In genomic region chr2:71008342-71008741, GRCh38 we compare ENCODE assay signal across 23 cellular contexts. TPM values are rescaled to one million over a fixed set of nuclear protein-coding genes. Genes with fewer than 3 reads are reported as not detected.
A peak's percentile ranks its signal among the peaks of the same experiment; 100 is the strongest.
DNase-seq lines count a peak whose midpoint lies in the region; ATAC-seq, FAIRE-seq and TF ChIP-seq lines count a peak whose summit lies in the region.
"Had no signal": no experiment of that assay in that cellular context is flagged by ENCODE, and none has a peak within 500 bp of the region (broad histone marks: within the 10 kb centered on the region; RNA-seq: fewer than 3 reads in every experiment).

No MANE protein-coding gene starts in this region.

- TF ChIP-seq RAD21 in HepG2 (CRISPR knock-in tag; IDR thresholded peaks at IDR 0.05) (no peak), H1 (IDR thresholded peaks at IDR 0.05 in 1 of 2, conservative IDR thresholded peaks at IDR 0.05 in 1 of 2; ENCODE audit: low read depth in 2 of 2, low read length in 2 of 2) (no peak)

- H3K14ac ChIP-seq in H1 (ENCODE audit: insufficient read length) (no peak overlapping the region), neuronal stem cell (ENCODE audit: low read length) (peak overlapping the region; percentile 2)

- H3K23me2 ChIP-seq in H1 (ENCODE audit: low read depth, low read length), result no peaks in the 10 kb centered on the region

- TF ChIP-seq CTCF in HepG2 (CRISPR knock-in tag; IDR thresholded peaks at IDR 0.05) (no peak), right lobe of liver (IDR thresholded peaks at IDR 0.05) (no peak), H1 (IDR thresholded peaks at IDR 0.05; ENCODE audit: control extremely low read depth in 1 of 3, insufficient read depth in 1 of 3, low read depth in 1 of 3, low read length in 3 of 3) (no peak)

- no peak overlapping the region for H4K5ac ChIP-seq in H1 (ENCODE audit: insufficient read length, low read depth, low read length)

- H2BK5ac ChIP-seq in H1 (ENCODE audit: low read depth, low read length), result no peak overlapping the region
- H2BK5ac ChIP-seq in neuronal stem cell (ENCODE audit: low read length), result no peak overlapping the region

- no peak overlapping the region for H4K91ac ChIP-seq in H1 (replicated peaks; ENCODE audit: insufficient read length, low read length)
- no peak overlapping the region for H4K91ac ChIP-seq in neuronal stem cell (ENCODE audit: low read depth, low read length, poor library complexity)

- no peak overlapping the region for H3K27ac ChIP-seq in HepG2 (ENCODE audit: extremely low read length, insufficient read depth, low read length)
- H3K27ac ChIP-seq in right lobe of liver, result no peak overlapping the region
- H3K27ac ChIP-seq in H1 (ENCODE audit: low read depth, low read length), result no peak overlapping the region
- no peak overlapping the region for H3K27ac ChIP-seq in neuronal stem cell (replicated peaks; ENCODE audit: low read length)
- H3K27ac ChIP-seq: Peyer's patch had no signal

- H3K79me1 ChIP-seq in H1 (ENCODE audit: low read depth, low read length), result no peaks in the 10 kb centered on the region
- H3K79me1 ChIP-seq in neuronal stem cell (ENCODE audit: low read depth, low read length), result no peaks in the 10 kb centered on the region

- no peak for FAIRE-seq in HepG2 (lab: Jason Lieb, UNC)
- FAIRE-seq in H1 (lab: Jason Lieb, UNC), result no peak
- FAIRE-seq: D721Med had no signal

- no peak overlapping the region for H3K4me2 ChIP-seq in HepG2 (ENCODE audit: low read depth, low read length)
- no peak overlapping the region for H3K4me2 ChIP-seq in H1 (ENCODE audit: insufficient read depth in 1 of 2, low read depth in 2 of 2, low read length in 2 of 2)
- H3K4me2 ChIP-seq in neuronal stem cell (ENCODE audit: insufficient read depth, low read length, poor library complexity, severe bottlenecking), result no peak overlapping the region

- H2AK5ac ChIP-seq in H1 (ENCODE audit: low read depth, low read length) (no peak overlapping the region), neuronal stem cell (ENCODE audit: low read depth, low read length) (no peak overlapping the region)

- H3K4me1 ChIP-seq in HepG2 (ENCODE audit: insufficient read depth, low read length), result peaks cover 33% of the 10 kb centered on the region
- H3K4me1 ChIP-seq in right lobe of liver, result no peaks in the 10 kb centered on the region
- no peaks in the 10 kb centered on the region for H3K4me1 ChIP-seq in H1 (replicated peaks in 1 of 4; ENCODE audit: control insufficient read depth in 3 of 4, insufficient read depth in 4 of 4, low read length in 3 of 4)
- peaks cover 0 to 3% of the 10 kb centered on the region in 2 donors for H3K4me1 ChIP-seq in neuronal stem cell (ENCODE audit: control insufficient read depth in 2 of 2, insufficient read depth in 1 of 2, low read depth in 1 of 2, low read length in 2 of 2)
- H3K4me1 ChIP-seq: HAP-1, Peyer's patch had no signal

- no peak overlapping the region for H3K56ac ChIP-seq in H1 (replicated peaks; ENCODE audit: insufficient read length, low read depth, low read length)

- DNase-seq in HepG2 (ENCODE audit: low spot score) (no peak), right lobe of liver (no peak), H1 (ENCODE audit: low read depth in 1 of 2, low spot score in 2 of 2) (no peak), neuronal stem cell (ENCODE audit: low spot score) (no peak), KBM-7 (no peak), iPS-NIHi11 (ENCODE audit: low spot score) (no peak), UCSD-AML1 (lab: John Stamatoyannopoulos, UW; ENCODE audit: unreplicated experiment) (no peak)
- DNase-seq: 8988T, AML-193, DMS53, GDM1, IMR-90, NCI-H1105, NCI-H2029 treated with DMSO at 0.1 percent for 48 hours, NCI-H2171, NCI-H446, NCI-H526, Peyer's patch had no signal

- POLR2A ChIA-PET in HepG2 (lab: Yijun Ruan, JAX), result interaction anchor here (2.3 kb wide), 1 partner anchor 60 kb away, joined by 15 read pairs; the partner anchor contains the start of gene NAGK
- POLR2A ChIA-PET in H1 (lab: Charles Lee; ENCODE audit: partially characterized antibody), result interaction anchor here (1.4 kb wide), 1 partner anchor 60 kb away, joined by 3 read pairs; the partner anchor contains the start of gene NAGK

- in situ Hi-C loops in HepG2 (cut with HindIII; ENCODE audit: extremely low pct_ligation_motif_present, low pct_unique_long_range_greater_than_20kb) (no loop called here), KBM-7 (cut with MboI; ENCODE audit: low pct_unique_long_range_greater_than_20kb, low sequenced_read_pairs) (no loop called here)

- no TSS peak for BruUV-seq in HepG2 (replicated peaks; lab: Mats Ljungman, UMichigan)

- H3K4ac ChIP-seq in H1 (replicated peaks; ENCODE audit: insufficient read length, low read depth, low read length) (peak overlapping the region; percentile 53), neuronal stem cell (ENCODE audit: low read length) (no peak overlapping the region)

- no peak for TF ChIP-seq POLR2A in HepG2 (IDR thresholded peaks at IDR 0.05; ENCODE audit: insufficient read depth in 1 of 2, low read depth in 2 of 2, low read length in 2 of 2)
- TF ChIP-seq POLR2A in right lobe of liver (IDR thresholded peaks at IDR 0.05), result no peak
- no peak for TF ChIP-seq POLR2A in H1 (IDR thresholded peaks at IDR 0.05; ENCODE audit: control extremely low read depth in 1 of 2, low read depth in 2 of 2, low read length in 2 of 2)

- H3K9me3 ChIP-seq in HepG2 (ENCODE audit: low read length), result no peaks in the 10 kb centered on the region
- H3K9me3 ChIP-seq in right lobe of liver, result no peaks in the 10 kb centered on the region
- no peaks in the 10 kb centered on the region for H3K9me3 ChIP-seq in H1 (ENCODE audit: insufficient read depth in 2 of 2, low read depth in 1 of 2, low read length in 1 of 2)
- H3K9me3 ChIP-seq in neuronal stem cell (replicated peaks in 1 of 2; ENCODE audit: control insufficient read depth in 2 of 2, insufficient read depth in 1 of 2, low read depth in 1 of 2, low read length in 2 of 2), result no peaks in the 10 kb centered on the region
- H3K9me3 ChIP-seq: HAP-1, Peyer's patch had no signal

- no peak overlapping the region for H2BK120ac ChIP-seq in H1 (replicated peaks; ENCODE audit: low read depth, low read length)
- no peak overlapping the region for H2BK120ac ChIP-seq in neuronal stem cell (ENCODE audit: low read depth, low read length)

- intact Hi-C loops in HepG2 (cut with micrococcal nuclease; ENCODE audit: unreplicated experiment), result loop anchor here (5.0 kb wide), 1 partner anchor 59 kb away; the partner anchor contains the start of gene NAGK
- intact Hi-C loops in right lobe of liver (cut with DNase I), result no loop called here

- H3K9ac ChIP-seq in HepG2 (ENCODE audit: insufficient read depth, low read depth, low read length) (no peak overlapping the region), H1 (replicated peaks in 1 of 4; ENCODE audit: extremely low read depth in 1 of 4, low read depth in 3 of 4, low read length in 3 of 4) (no peak overlapping the region; a peak in 1 of 7 replicates), neuronal stem cell (ENCODE audit: low read depth, low read length, poor library complexity) (no peak overlapping the region)

- TF ChIP-seq EP300 in HepG2 (IDR thresholded peaks at IDR 0.05; ENCODE audit: low read depth in 2 of 2, low read length in 2 of 2), result no peak
- TF ChIP-seq EP300 in HepG2 (CRISPR knock-in tag; IDR thresholded peaks at IDR 0.05; ENCODE audit: borderline replicate concordance), result no peak
- TF ChIP-seq EP300 in H1 (IDR thresholded peaks at IDR 0.05; ENCODE audit: borderline replicate concordance in 1 of 2, low read depth in 2 of 2, low read length in 2 of 2), result no peak

- no peak overlapping the region for H2BK20ac ChIP-seq in H1 (ENCODE audit: low read length)

- H2BK12ac ChIP-seq in H1 (ENCODE audit: low read depth, low read length), result no peak overlapping the region; the same call in 1 of the 2 replicates
- no peak overlapping the region for H2BK12ac ChIP-seq in neuronal stem cell (ENCODE audit: low read length)

- no peaks in the 10 kb centered on the region for H4K20me1 ChIP-seq in HepG2 (ENCODE audit: insufficient read depth, low read length)
- no peaks in the 10 kb centered on the region for H4K20me1 ChIP-seq in H1 (replicated peaks in 1 of 2; ENCODE audit: control insufficient read depth in 1 of 2, insufficient read depth in 2 of 2, low read length in 2 of 2)

- H3K79me2 ChIP-seq in HepG2 (ENCODE audit: insufficient read depth, low read length) (no peaks in the 10 kb centered on the region), H1 (ENCODE audit: control insufficient read depth in 1 of 2, insufficient read depth in 2 of 2, low read length in 2 of 2) (no peaks in the 10 kb centered on the region)

- no peak overlapping the region for H3K4me3 ChIP-seq in HepG2 (replicated peaks in 1 of 3; ENCODE audit: insufficient read depth in 1 of 3, low read depth in 2 of 3, low read length in 3 of 3)
- no peak overlapping the region for H3K4me3 ChIP-seq in right lobe of liver
- H3K4me3 ChIP-seq in H1 (ENCODE audit: extremely low read depth in 1 of 4, insufficient read depth in 2 of 4, low read depth in 3 of 4, low read length in 4 of 4), result no peak overlapping the region
- H3K4me3 ChIP-seq in neuronal stem cell (ENCODE audit: low read length in 2 of 2), result no peak overlapping the region
- H3K4me3 ChIP-seq: HAP-1, Peyer's patch had no signal

- H3K18ac ChIP-seq in H1 (ENCODE audit: extremely low read depth, low read length) (no peak overlapping the region), neuronal stem cell (ENCODE audit: low read length) (peak overlapping the region; percentile 30)

- CTCF ChIA-PET in HepG2 (lab: Yijun Ruan, JAX; ENCODE audit: low intra/inter-chr PET ratio, low total read pairs), result no interaction called here
- CTCF ChIA-PET in H1 (lab: Charles Lee; ENCODE audit: partially characterized antibody), result interaction anchor here (0.6 to 3.1 kb wide), 9 partner anchors 8 to 148 kb away, joined by 3 to 21 read pairs (median 4); no protein-coding TSS in a partner anchor

- 90% methylated on average over 10 of the region's 13 CpGs for WGBS in HepG2 (ENCODE audit: low lambda C conversion rate)
- 83% methylated on average over 1 of the region's 13 CpGs for WGBS in right lobe of liver (ENCODE audit: insufficient coverage, low coverage, low lambda C conversion rate, missing lambda C conversion rate)
- WGBS in H1 (ENCODE audit: extremely low coverage in 1 of 2, insufficient coverage in 1 of 2, insufficient read length in 1 of 2, insufficient replicate concordance in 2 of 2, low coverage in 1 of 2, low lambda C conversion rate in 2 of 2, missing lambda C conversion rate in 1 of 2), 2 experiments, result 90% methylated on average over 13 of the region's 13 CpGs; no CpG with 5 or more reads in 1 of the 2 experiments
- no CpG with 5 or more reads among the region's 13 CpGs for WGBS in neuronal stem cell (ENCODE audit: extremely low coverage in 2 of 2, insufficient read length in 2 of 2, insufficient replicate concordance in 1 of 2), 2 donors

- H4K8ac ChIP-seq in H1 (ENCODE audit: extremely low read depth, insufficient read depth, low read length) (peak overlapping the region; percentile 57), neuronal stem cell (ENCODE audit: low read depth, low read length) (no peak overlapping the region)

- H3K36me3 ChIP-seq in HepG2 (replicated peaks in 1 of 2; ENCODE audit: control insufficient read depth in 1 of 2, insufficient read depth in 2 of 2, low read length in 2 of 2), result no peaks in the 10 kb centered on the region
- H3K36me3 ChIP-seq in right lobe of liver, result no peaks in the 10 kb centered on the region
- H3K36me3 ChIP-seq in H1 (ENCODE audit: control insufficient read depth in 2 of 4, insufficient read depth in 4 of 4, low read length in 3 of 4), result no peaks in the 10 kb centered on the region
- no peaks in the 10 kb centered on the region for H3K36me3 ChIP-seq in neuronal stem cell (replicated peaks in 1 of 2; ENCODE audit: control insufficient read depth in 2 of 2, insufficient read depth in 2 of 2, low read length in 2 of 2)
- H3K36me3 ChIP-seq: HAP-1, Peyer's patch had no signal

- no peak; the same call in 2 of the 3 replicates for ATAC-seq in HepG2
- no peak for ATAC-seq in right lobe of liver
- no peak for ATAC-seq in GM21381 (IDR thresholded peaks at IDR 0.05; ENCODE audit: unreplicated experiment)

- H2AFZ ChIP-seq in HepG2 (ENCODE audit: low read length) (no peak overlapping the region), H1 (ENCODE audit: low read length) (no peak overlapping the region), neuronal stem cell (ENCODE audit: low read length) (no peak overlapping the region)

- no peak overlapping the region for H3K23ac ChIP-seq in H1 (ENCODE audit: insufficient read length)
- no peak overlapping the region for H3K23ac ChIP-seq in neuronal stem cell (ENCODE audit: low read depth, low read length, poor library complexity)

- H3K27me3 ChIP-seq in HepG2 (ENCODE audit: control insufficient read depth in 1 of 2, insufficient read depth in 2 of 2, low read length in 2 of 2) (peaks cover 0 to 5% of the 10 kb centered on the region in 2 experiments; a peak in 2 of 5 replicates), right lobe of liver (no peaks in the 10 kb centered on the region), H1 (replicated peaks in 1 of 4; ENCODE audit: control insufficient read depth in 3 of 4, extremely low read depth in 1 of 4, insufficient read depth in 3 of 4, low read length in 3 of 4) (no peaks in the 10 kb centered on the region; a peak in 1 of 7 replicates), neuronal stem cell (ENCODE audit: control insufficient read depth in 3 of 3, insufficient read depth in 3 of 3, low read depth in 1 of 3, low read length in 3 of 3) (peaks cover 0 to 30% (median 0%) of the 10 kb centered on the region in 3 experiments)
- H3K27me3 ChIP-seq: Peyer's patch had no signal

- H2BK15ac ChIP-seq in H1 (ENCODE audit: low read length) (no peak overlapping the region), neuronal stem cell (ENCODE audit: low read length) (no peak overlapping the region)

RNA-seq across cellular contexts. Expression of gene TEX261, which starts 13.7 kb away (rescaled TPM):
- total RNA-seq in HepG2 (2016; rRNA removed; fragmentation: Illumina TruSeq; extraction: Trizol) (36.0 and 43.8 TPM in 2 replicates), right lobe of liver (10 to 100 TPM; 26.5 to 33.2 (median 27.1) TPM)
- 13.1 and 17.4 TPM in 2 replicates for total RNA-seq in HepG2 (2016; cell fraction: cytosol; rRNA removed; fragmentation: Illumina TruSeq; extraction: Trizol; ENCODE audit: low read depth)
- 32.9 and 42.2 TPM in 2 replicates for total RNA-seq in HepG2 (2016; cell fraction: insoluble cytoplasmic fraction; rRNA removed; fragmentation: Illumina TruSeq; extraction: Trizol)
- total RNA-seq in HepG2 (2016; cell fraction: membrane; rRNA removed; fragmentation: Illumina TruSeq; extraction: Trizol), result 49.5 and 51.8 TPM in 2 replicates
- total RNA-seq in HepG2 (2016; cell fraction: nucleus; rRNA removed; fragmentation: Illumina TruSeq; extraction: Trizol), result 41.0 and 45.3 TPM in 2 replicates
- polyA plus RNA-seq in HepG2 (2011; rRNA removed) (68.7 and 78.7 TPM in 2 replicates), H1 (2011; rRNA removed) (30.1 and 31.2 TPM in 2 replicates)
- polyA plus RNA-seq in HepG2 (2011; cell fraction: cytosol; rRNA removed), result 67.6 and 76.6 TPM in 2 replicates
- polyA plus RNA-seq in HepG2 (2011; cell fraction: nucleus; rRNA removed), result 59.4 and 73.5 TPM in 2 replicates
- 40.8 and 51.3 TPM in 2 replicates for polyA plus RNA-seq in HepG2 (2012)
- 25.7 and 32.7 TPM in 2 replicates for polyA plus RNA-seq in HepG2 (2016; cell fraction: cytosol; fragmentation: Illumina TruSeq; extraction: Trizol; ENCODE audit: low read depth)
- polyA plus RNA-seq in HepG2 (2016; cell fraction: insoluble cytoplasmic fraction; fragmentation: Illumina TruSeq; extraction: Trizol; ENCODE audit: low read depth), result 52.6 and 59.2 TPM in 2 replicates
- polyA plus RNA-seq in HepG2 (2016; cell fraction: membrane; fragmentation: Illumina TruSeq; extraction: Trizol; ENCODE audit: low read depth), result 72.7 and 76.3 TPM in 2 replicates
- polyA plus RNA-seq in HepG2 (2016; cell fraction: nucleus; fragmentation: Illumina TruSeq; extraction: Trizol; ENCODE audit: insufficient read depth, low read depth), result 82.4 and 86.0 TPM in 2 replicates
- 90.8 and 137 TPM in 2 replicates for polyA minus RNA-seq in HepG2 (2011; rRNA and poly(A)+ RNA removed; ENCODE audit: low replicate concordance)
- polyA minus RNA-seq in HepG2 (2011; cell fraction: cytosol; rRNA and poly(A)+ RNA removed), result 27.5 and 29.3 TPM in 2 replicates
- 23.2 and 28.1 TPM in 2 replicates for polyA minus RNA-seq in HepG2 (2011; cell fraction: nucleus; rRNA and poly(A)+ RNA removed)
- total RNA-seq in H1 (2021; fragmentation: NEBNext Ultra II Directional; extraction: Animal tissue kit (Norgen Biotek cat#: 25700)), result 24.3 and 25.2 TPM in 2 replicates
- 20.9 TPM for polyA plus RNA-seq in H1 (2011; cell fraction: cytosol; rRNA removed)
- polyA plus RNA-seq in H1 (2011; cell fraction: nucleus; rRNA removed), result 45.3 TPM
- 15.6 to 18.4 TPM (median 17.5 TPM) in 4 replicates for polyA plus RNA-seq in H1 (2012, experiment 1 of 2)
- 16.0 TPM for polyA plus RNA-seq in H1 (2012, experiment 2 of 2)
- polyA plus RNA-seq in H1 (2013, experiment 1 of 2), result 27.3 TPM
- 37.1 TPM for polyA plus RNA-seq in H1 (2013, experiment 2 of 2)
- 32.0 and 32.9 TPM in 2 replicates for polyA minus RNA-seq in H1 (2011; rRNA and poly(A)+ RNA removed)
- 11.2 TPM for polyA minus RNA-seq in H1 (2011; cell fraction: cytosol; rRNA and poly(A)+ RNA removed)
- polyA minus RNA-seq in H1 (2011; cell fraction: nucleus; rRNA and poly(A)+ RNA removed), result 17.3 TPM
- 16.7 TPM for polyA plus RNA-seq in neuronal stem cell (2013, experiment 1 of 2)
- polyA plus RNA-seq in neuronal stem cell (2013, experiment 2 of 2), result 16.5 TPM

RNA-seq across cellular contexts. Expression of gene ANKRD53, which starts 29.9 kb away (rescaled TPM):
- total RNA-seq in HepG2 (2016; rRNA removed; fragmentation: Illumina TruSeq; extraction: Trizol), result not detected in 2 replicates
- not detected in 2 replicates for total RNA-seq in HepG2 (2016; cell fraction: cytosol; rRNA removed; fragmentation: Illumina TruSeq; extraction: Trizol; ENCODE audit: low read depth)
- total RNA-seq in HepG2 (2016; cell fraction: insoluble cytoplasmic fraction; rRNA removed; fragmentation: Illumina TruSeq; extraction: Trizol), result 0.09 TPM in 1 of 2 replicates, not detected in the other
- not detected in 2 replicates for total RNA-seq in HepG2 (2016; cell fraction: membrane; rRNA removed; fragmentation: Illumina TruSeq; extraction: Trizol)
- 0.66 TPM in 1 of 2 replicates, not detected in the other for total RNA-seq in HepG2 (2016; cell fraction: nucleus; rRNA removed; fragmentation: Illumina TruSeq; extraction: Trizol)
- 0.12 and 0.15 TPM in 2 replicates for polyA plus RNA-seq in HepG2 (2011; rRNA removed)
- 0.25 TPM in 1 of 2 replicates, not detected in the other for polyA plus RNA-seq in HepG2 (2011; cell fraction: cytosol; rRNA removed)
- 0.14 and 0.62 TPM in 2 replicates for polyA plus RNA-seq in HepG2 (2011; cell fraction: nucleus; rRNA removed)
- 0.08 TPM in 1 of 2 replicates, not detected in the other for polyA plus RNA-seq in HepG2 (2012)
- 0.08 and 0.27 TPM in 2 replicates for polyA plus RNA-seq in HepG2 (2016; cell fraction: cytosol; fragmentation: Illumina TruSeq; extraction: Trizol; ENCODE audit: low read depth)
- not detected in 2 replicates for polyA plus RNA-seq in HepG2 (2016; cell fraction: insoluble cytoplasmic fraction; fragmentation: Illumina TruSeq; extraction: Trizol; ENCODE audit: low read depth)
- 0.20 and 0.53 TPM in 2 replicates for polyA plus RNA-seq in HepG2 (2016; cell fraction: membrane; fragmentation: Illumina TruSeq; extraction: Trizol; ENCODE audit: low read depth)
- polyA plus RNA-seq in HepG2 (2016; cell fraction: nucleus; fragmentation: Illumina TruSeq; extraction: Trizol; ENCODE audit: insufficient read depth, low read depth), result 0.42 and 0.69 TPM in 2 replicates
- not detected in 2 replicates for polyA minus RNA-seq in HepG2 (2011; rRNA and poly(A)+ RNA removed; ENCODE audit: low replicate concordance)
- not detected in 2 replicates for polyA minus RNA-seq in HepG2 (2011; cell fraction: cytosol; rRNA and poly(A)+ RNA removed)
- not detected in 2 replicates for polyA minus RNA-seq in HepG2 (2011; cell fraction: nucleus; rRNA and poly(A)+ RNA removed)
- under 1 TPM in 5 of 6 experiments, not detected in 1; 0.25 to 0.93 (median 0.50) TPM for total RNA-seq in right lobe of liver
- total RNA-seq in H1 (2021; fragmentation: NEBNext Ultra II Directional; extraction: Animal tissue kit (Norgen Biotek cat#: 25700)), result 0.39 and 0.55 TPM in 2 replicates
- 0.53 and 0.70 TPM in 2 replicates for polyA plus RNA-seq in H1 (2011; rRNA removed)
- polyA plus RNA-seq in H1 (2011; cell fraction: cytosol; rRNA removed), result 0.27 TPM
- 0.64 TPM for polyA plus RNA-seq in H1 (2011; cell fraction: nucleus; rRNA removed)
- polyA plus RNA-seq in H1 (2012, experiment 1 of 2), result 0.49 to 0.90 TPM (median 0.61 TPM) in 4 replicates
- polyA plus RNA-seq in H1 (2012, experiment 2 of 2), result 0.39 TPM
- 0.77 TPM for polyA plus RNA-seq in H1 (2013, experiment 1 of 2)
- 0.75 TPM for polyA plus RNA-seq in H1 (2013, experiment 2 of 2)
- 0.47 and 0.61 TPM in 2 replicates for polyA minus RNA-seq in H1 (2011; rRNA and poly(A)+ RNA removed)
- not detected for polyA minus RNA-seq in H1 (2011; cell fraction: cytosol; rRNA and poly(A)+ RNA removed)
- polyA minus RNA-seq in H1 (2011; cell fraction: nucleus; rRNA and poly(A)+ RNA removed), result 2.1 TPM
- polyA plus RNA-seq in neuronal stem cell (2013, experiment 1 of 2), result 0.33 TPM
- 0.35 TPM for polyA plus RNA-seq in neuronal stem cell (2013, experiment 2 of 2)
- total RNA-seq: OCI-LY7 had no signal
- polyA plus RNA-seq: CD14-positive monocyte had no signal

Comparison
In these comparisons a context has a peak if more than half of its experiments do, and no peak if none do; other contexts are left out.
1. Of the 41 proteins assayed by ChIP-seq in both HepG2 and H1: peak only in HepG2: MAX; only in H1: none; in both: none; in neither: 40.